In genomic region chr12:96786808-96787207, GRCh38 we compare ENCODE assay signal across 14 cellular contexts.
DNase-seq lines count a peak whose midpoint lies in the region; ATAC-seq and TF ChIP-seq lines count a peak whose summit lies in the region.
"Had no signal": no experiment of that assay in that cellular context is flagged by ENCODE, and none has a peak within 500 bp of the region (broad histone marks: within the 10 kb centered on the region; RNA-seq: fewer than 3 reads in every experiment).

No MANE protein-coding gene starts in this region.

- H3K27ac ChIP-seq in PC-3 (ENCODE audit: low read length) (peak overlapping the region; percentile 24), neural progenitor cell (no peak overlapping the region)
- no peak overlapping the region for H3K27ac ChIP-seq in CD8-positive, alpha-beta T cell (ENCODE audit: low read depth, low read length)

- H3K9me3 ChIP-seq in PC-3 (ENCODE audit: low read length) (no peaks in the 10 kb centered on the region), neural progenitor cell (ENCODE audit: low read depth) (no peaks in the 10 kb centered on the region)
- no peaks in the 10 kb centered on the region for H3K9me3 ChIP-seq in CD8-positive, alpha-beta T cell (ENCODE audit: low read length)
- H3K9me3 ChIP-seq: Caco-2, HAP-1 had no signal

- POLR2A ChIA-PET in PC-3 (lab: Charles Lee; ENCODE audit: unreplicated experiment), result no interaction called here
- POLR2A ChIA-PET in CD8-positive, alpha-beta T cell (lab: Charles Lee), result no interaction called here

- H2AFZ ChIP-seq in PC-3 (ENCODE audit: low read length) (peak overlapping the region; percentile 46; the same call in 1 of the 2 replicates), neural progenitor cell (replicated peaks) (peak overlapping the region; percentile 66)

- no peak overlapping the region for H3K27ac Mint-ChIP-seq in neural progenitor cell
- H3K27ac Mint-ChIP-seq in endothelial cell (ENCODE audit: unreplicated experiment), result no peak overlapping the region
- no peak overlapping the region for H3K27ac Mint-ChIP-seq in CD8-positive, alpha-beta T cell
- H3K27ac Mint-ChIP-seq: CD4-positive, alpha-beta memory T cell; HFFc6 had no signal

- no TSS peak for BruUV-seq in PC-3 (replicated peaks; lab: Mats Ljungman, UMichigan)

- H3K4me2 ChIP-seq in PC-3 (ENCODE audit: low read length) (peak overlapping the region; percentile 25; the same call in 1 of the 2 replicates), neural progenitor cell (no peak overlapping the region)

- peak; percentile 58 for DNase-seq in PC-3
- DNase-seq in dermis blood vessel endothelial cell, result peak; percentile 15
- no peak for DNase-seq in neural progenitor cell (ENCODE audit: low spot score)
- DNase-seq in endothelial cell (ENCODE audit: low spot score), result no peak
- DNase-seq in NCI-H146 treated with DMSO at 0.1 percent for 48 hours (lab: John Stamatoyannopoulos, UW; ENCODE audit: unreplicated experiment), result no peak
- no peak for DNase-seq in CD8-positive, alpha-beta T cell
- DNase-seq: C1 segment of cervical spinal cord; Caco-2; CD4-positive, alpha-beta memory T cell; DMS153; DND-41; GOT3; HFFc6 had no signal

- H3K4me1 Mint-ChIP-seq in neural progenitor cell (no peaks in the 10 kb centered on the region), endothelial cell (ENCODE audit: unreplicated experiment) (no peaks in the 10 kb centered on the region)
- no peaks in the 10 kb centered on the region for H3K4me1 Mint-ChIP-seq in CD8-positive, alpha-beta T cell (ENCODE audit: low read depth)
- H3K4me1 Mint-ChIP-seq: CD4-positive, alpha-beta memory T cell had no signal

- H3K4me3 Mint-ChIP-seq in neural progenitor cell (no peak overlapping the region), endothelial cell (ENCODE audit: unreplicated experiment) (no peak overlapping the region)
- no peak overlapping the region for H3K4me3 Mint-ChIP-seq in CD8-positive, alpha-beta T cell
- H3K4me3 Mint-ChIP-seq: CD4-positive, alpha-beta memory T cell; HFFc6 had no signal

- H3K9ac ChIP-seq in PC-3 (ENCODE audit: low read length), result no peak overlapping the region
- no peak overlapping the region for H3K9ac ChIP-seq in neural progenitor cell

- H3K9me3 Mint-ChIP-seq in neural progenitor cell, result no peaks in the 10 kb centered on the region
- no peaks in the 10 kb centered on the region for H3K9me3 Mint-ChIP-seq in endothelial cell (ENCODE audit: unreplicated experiment)
- no peaks in the 10 kb centered on the region for H3K9me3 Mint-ChIP-seq in CD8-positive, alpha-beta T cell
- H3K9me3 Mint-ChIP-seq: CD4-positive, alpha-beta memory T cell; HFFc6 had no signal

- peak; percentile 85 for ATAC-seq in PC-3
- no peak for ATAC-seq in CD8-positive, alpha-beta T cell

- no peaks in the 10 kb centered on the region for H3K9me2 ChIP-seq in PC-3 (replicated peaks; ENCODE audit: low read length)

- H3K36me3 Mint-ChIP-seq in neural progenitor cell (no peaks in the 10 kb centered on the region), endothelial cell (ENCODE audit: low read depth, unreplicated experiment) (no peaks in the 10 kb centered on the region)
- no peaks in the 10 kb centered on the region for H3K36me3 Mint-ChIP-seq in CD8-positive, alpha-beta T cell
- H3K36me3 Mint-ChIP-seq: CD4-positive, alpha-beta memory T cell had no signal

- H3K27me3 ChIP-seq in PC-3 (ENCODE audit: low read length) (no peaks in the 10 kb centered on the region), neural progenitor cell (no peaks in the 10 kb centered on the region)
- no peaks in the 10 kb centered on the region for H3K27me3 ChIP-seq in CD8-positive, alpha-beta T cell (ENCODE audit: insufficient read depth, low read length)

- TF ChIP-seq CTCF in PC-3 (conservative IDR thresholded peaks at IDR 0.05; ENCODE audit: low read depth, low read length) (no peak), neural progenitor cell (IDR thresholded peaks at IDR 0.05) (no peak), endothelial cell (IDR thresholded peaks at IDR 0.05; ENCODE audit: unreplicated experiment) (no peak)
- TF ChIP-seq CTCF in CD8-positive, alpha-beta T cell (IDR thresholded peaks at IDR 0.05), result no peak

- H3F3A ChIP-seq in PC-3 (ENCODE audit: low read length, unreplicated experiment), result no peaks in the 10 kb centered on the region
- H3F3A ChIP-seq in neural progenitor cell (ENCODE audit: low read depth), result no peaks in the 10 kb centered on the region

- H3K4me3 ChIP-seq in PC-3 (ENCODE audit: low read length), result no peak overlapping the region
- no peak overlapping the region for H3K4me3 ChIP-seq in neural progenitor cell
- H3K4me3 ChIP-seq in CD8-positive, alpha-beta T cell (ENCODE audit: low read depth, low read length), result no peak overlapping the region
- H3K4me3 ChIP-seq: HAP-1 had no signal

- H3K36me3 ChIP-seq in PC-3 (ENCODE audit: low read depth, low read length) (no peaks in the 10 kb centered on the region), neural progenitor cell (no peaks in the 10 kb centered on the region)
- no peaks in the 10 kb centered on the region for H3K36me3 ChIP-seq in CD8-positive, alpha-beta T cell (ENCODE audit: insufficient read depth, low read length)
- H3K36me3 ChIP-seq: HAP-1 had no signal

- CTCF ChIA-PET in PC-3 (lab: Charles Lee), result no interaction called here
- CTCF ChIA-PET in CD8-positive, alpha-beta T cell (lab: Charles Lee), result no interaction called here

- H3K27me3 Mint-ChIP-seq in neural progenitor cell (ENCODE audit: insufficient read depth, low read depth) (no peaks in the 10 kb centered on the region), endothelial cell (ENCODE audit: unreplicated experiment) (no peaks in the 10 kb centered on the region)
- no peaks in the 10 kb centered on the region for H3K27me3 Mint-ChIP-seq in CD8-positive, alpha-beta T cell (ENCODE audit: low read depth)

- H4K20me1 ChIP-seq in PC-3 (ENCODE audit: low read length) (no peaks in the 10 kb centered on the region), neural progenitor cell (ENCODE audit: low read depth) (no peaks in the 10 kb centered on the region)

- intact Hi-C loops in PC-3 (cut with micrococcal nuclease), result no loop called here
- intact Hi-C loops in CD8-positive, alpha-beta T cell (cut with DNase I, micrococcal nuclease), result no loop called here

- H3K4me1 ChIP-seq in PC-3 (ENCODE audit: insufficient read depth, low read length), result peaks cover 12% of the 10 kb centered on the region
- no peaks in the 10 kb centered on the region for H3K4me1 ChIP-seq in neural progenitor cell
- no peaks in the 10 kb centered on the region for H3K4me1 ChIP-seq in CD8-positive, alpha-beta T cell (ENCODE audit: insufficient read depth, low read length)
- H3K4me1 ChIP-seq: Caco-2, HAP-1 had no signal

- H3K79me2 ChIP-seq in PC-3 (ENCODE audit: low read length) (no peaks in the 10 kb centered on the region), neural progenitor cell (ENCODE audit: low read depth) (no peaks in the 10 kb centered on the region)

Comparison
In these comparisons a context has a peak if more than half of its experiments do, and no peak if none do; other contexts are left out.
1. DNase-seq: peak in PC-3 (single experiment) and dermis blood vessel endothelial cell (single experiment); none in neural progenitor cell (single experiment), endothelial cell (single experiment), NCI-H146 treated with DMSO at 0.1 percent for 48 hours (single experiment) and CD8-positive, alpha-beta T cell (0 of 7).